12 cellular contexts compared by ENCODE assay signal in genomic region chr5:168822745-168823281, GRCh38.
A peak's percentile ranks its signal among the peaks of the same experiment; 100 is the strongest.
DNase-seq lines count a peak whose midpoint lies in the region; ATAC-seq and TF ChIP-seq lines count a peak whose summit lies in the region.
"Had no signal": no experiment of that assay in that cellular context is flagged by ENCODE, and none has a peak within 500 bp of the region (broad histone marks: within the 10 kb centered on the region; RNA-seq: fewer than 3 reads in every experiment).

No MANE protein-coding gene starts in this region.

- DNase-seq in AG08395 (ENCODE audit: low spot score), result peak; percentile 40
- DNase-seq in activated T-cell treated with anti-CD3 and anti-CD28 coated beads, Interleukin-2, amount 50 U/mL, for 4 hours, result no peak
- DNase-seq in foreskin fibroblast, result peak; percentile 17 to 50
- no peak for DNase-seq in NCI-H1436 (lab: John Stamatoyannopoulos, UW)
- DNase-seq in activated CD8-positive, alpha-beta memory T cell treated with anti-CD3 and anti-CD28 coated beads, Interleukin-2, amount 50 U/mL, for 4 hours, result no peak
- no peak for DNase-seq in SKM-1 (lab: John Stamatoyannopoulos, UW; ENCODE audit: unreplicated experiment)
- DNase-seq: CD8-positive, alpha-beta T cell; NCI-H1694 had no signal

- H3K4me1 Mint-ChIP-seq in activated T-cell treated with anti-CD3 and anti-CD28 coated beads, Interleukin-2, amount 50 U/mL, for 4 hours (ENCODE audit: low read depth), result no peaks in the 10 kb centered on the region

- no peak overlapping the region for H3K4me3 ChIP-seq in foreskin fibroblast (ENCODE audit: low read depth in 1 of 2, low read length in 2 of 2)
- H3K4me3 ChIP-seq: ascending aorta, lung had no signal

- no peaks in the 10 kb centered on the region for H3K36me3 Mint-ChIP-seq in activated T-cell treated with anti-CD3 and anti-CD28 coated beads, Interleukin-2, amount 50 U/mL, for 4 hours (ENCODE audit: insufficient read depth)
- H3K36me3 Mint-ChIP-seq: CD8-positive, alpha-beta T cell had no signal

- TF ChIP-seq CTCF in foreskin fibroblast (IDR thresholded peaks at IDR 0.05; ENCODE audit: low read depth, low read length), result no peak

- H3K4me3 Mint-ChIP-seq in activated T-cell treated with anti-CD3 and anti-CD28 coated beads, Interleukin-2, amount 50 U/mL, for 4 hours, result no peak overlapping the region
- H3K4me3 Mint-ChIP-seq: CD8-positive, alpha-beta T cell had no signal

- H3K27me3 Mint-ChIP-seq in activated T-cell treated with anti-CD3 and anti-CD28 coated beads, Interleukin-2, amount 50 U/mL, for 4 hours (ENCODE audit: low read depth), result peaks cover 5% of the 10 kb centered on the region

- ATAC-seq in GM21529 (IDR thresholded peaks at IDR 0.05; ENCODE audit: unreplicated experiment) (peak; percentile 14), GM19463 (IDR thresholded peaks at IDR 0.05; ENCODE audit: unreplicated experiment) (no peak)
- peak; percentile 41 to 68 for ATAC-seq in activated T-cell treated with anti-CD3 and anti-CD28 coated beads, Interleukin-2, amount 50 U/mL, for 4 hours
- ATAC-seq: CD8-positive, alpha-beta T cell had no signal

- H3K9me3 Mint-ChIP-seq in activated T-cell treated with anti-CD3 and anti-CD28 coated beads, Interleukin-2, amount 50 U/mL, for 4 hours, result no peaks in the 10 kb centered on the region
- H3K9me3 Mint-ChIP-seq: CD8-positive, alpha-beta T cell had no signal

Comparison
In these comparisons a context has a peak if more than half of its experiments do, and no peak if none do; other contexts are left out.
1. DNase-seq: peak in AG08395 (single experiment) and foreskin fibroblast (2 of 2); none in activated T-cell treated with anti-CD3 and anti-CD28 coated beads, Interleukin-2, amount 50 U/mL, for 4 hours (single experiment), NCI-H1436 (single experiment), activated CD8-positive, alpha-beta memory T cell treated with anti-CD3 and anti-CD28 coated beads, Interleukin-2, amount 50 U/mL, for 4 hours (single experiment) and SKM-1 (single experiment).